ENCODE assay signal across 30 cellular contexts in the genomic region with DNA sequence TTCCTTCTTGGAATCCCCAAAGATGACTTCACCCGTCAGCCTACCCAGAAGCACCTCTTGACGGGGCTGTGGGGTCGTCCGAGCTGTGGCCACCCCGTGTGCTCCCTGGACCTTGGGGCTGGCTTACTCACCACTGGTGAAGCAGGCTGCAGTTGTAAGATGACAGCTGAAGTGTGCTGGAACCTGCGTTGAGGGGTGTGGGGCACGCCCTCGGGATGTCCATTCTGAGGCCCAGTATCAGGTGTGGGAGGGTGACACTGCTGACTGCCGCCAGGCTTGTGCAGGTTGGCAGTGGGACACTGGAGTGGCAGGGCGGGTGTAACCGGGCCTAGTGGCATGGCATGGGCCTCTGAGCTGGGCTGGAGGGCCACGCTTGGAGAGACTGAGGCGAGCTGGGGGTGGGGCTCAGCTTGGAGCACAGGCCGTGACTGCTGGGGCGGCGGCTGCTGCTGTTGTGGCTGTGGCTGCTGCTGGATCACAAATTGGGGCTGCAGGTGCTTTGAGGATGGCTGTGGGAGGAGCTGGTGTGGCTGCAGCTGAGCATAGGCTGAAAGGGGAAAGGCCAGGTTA. TPM values are rescaled to one million over a fixed set of nuclear protein-coding genes. Genes with fewer than 3 reads are reported as not detected.
"Had no signal": no experiment of that assay in that cellular context is flagged by ENCODE, and none has a peak within 500 bp of the region (broad histone marks: within the 10 kb centered on the region; RNA-seq: fewer than 3 reads in every experiment).

No MANE protein-coding gene starts in this region.

- H3K36me3 ChIP-seq: colonic mucosa, transverse colon, uterus had no signal

- H3K9me3 Mint-ChIP-seq: naive thymus-derived CD8-positive, alpha-beta T cell; neural crest cell; stimulated activated memory B cell treated with anti-CD40 and anti-IgM and Interleukin-4, amounts not matched to agents 10 μg/mL and 1 μg/mL and 100 μg/mL, for 72 hours; stimulated activated naive CD8-positive, alpha-beta T cell treated with anti-CD3 and anti-CD28 coated beads, Interleukin-15, amount 100 ng/mL, for 72 hours had no signal

- H3K4me1 ChIP-seq: uterus had no signal

- DNase-seq: colonic mucosa; dermis blood vessel endothelial cell; foreskin melanocyte; heart right ventricle; hypothalamus; kidney glomerular epithelial cell; mucosa of descending colon; naive thymus-derived CD8-positive, alpha-beta T cell; occipital lobe; psoas muscle; retina; spleen; stimulated activated CD4-positive, alpha-beta T cell treated with anti-CD3 and anti-CD28 coated beads, Interleukin-15, amount 100 ng/mL, for 24 hours; stimulated activated CD4-positive, alpha-beta T cell treated with anti-CD3 and anti-CD28 coated beads, Interleukin-1b, Interleukin-23, amount 100 ng/mL, for 48 hours; stimulated activated CD4-positive, alpha-beta T cell treated with anti-CD3 and anti-CD28 coated beads, Interleukin-4, amount 100 ng/mL, for 24 hours; stimulated activated naive CD8-positive, alpha-beta T cell treated with anti-CD3 and anti-CD28 coated beads, Interleukin-15, amount 100 ng/mL, for 72 hours; transverse colon; uterus had no signal

- H3K9me3 ChIP-seq: colonic mucosa, heart right ventricle, mucosa of descending colon, psoas muscle, spleen, thoracic aorta, transverse colon, uterus had no signal

- FAIRE-seq: endothelial cell of umbilical vein, islet of Langerhans had no signal

- H3K36me3 Mint-ChIP-seq: naive thymus-derived CD8-positive, alpha-beta T cell; stimulated activated memory B cell treated with anti-CD40 and anti-IgM and Interleukin-4, amounts not matched to agents 10 μg/mL and 1 μg/mL and 100 μg/mL, for 72 hours had no signal

- H3K4me3 ChIP-seq: colonic mucosa, heart right ventricle, mucosa of descending colon, psoas muscle, spleen, thoracic aorta, transverse colon, uterus had no signal

- H3K4me3 Mint-ChIP-seq: naive thymus-derived CD8-positive, alpha-beta T cell; stimulated activated memory B cell treated with anti-CD40 and anti-IgM and Interleukin-4, amounts not matched to agents 10 μg/mL and 1 μg/mL and 100 μg/mL, for 72 hours; stimulated activated naive CD8-positive, alpha-beta T cell treated with anti-CD3 and anti-CD28 coated beads, Interleukin-15, amount 100 ng/mL, for 72 hours had no signal

- H3K27ac ChIP-seq: colonic mucosa, psoas muscle, spleen, thoracic aorta, transverse colon, uterus had no signal

- H3K27me3 Mint-ChIP-seq: stimulated activated memory B cell treated with anti-CD40 and anti-IgM and Interleukin-4, amounts not matched to agents 10 μg/mL and 1 μg/mL and 100 μg/mL, for 72 hours; stimulated activated naive CD8-positive, alpha-beta T cell treated with anti-CD3 and anti-CD28 coated beads, Interleukin-15, amount 100 ng/mL, for 72 hours had no signal

- H3K27ac Mint-ChIP-seq: naive thymus-derived CD8-positive, alpha-beta T cell; stimulated activated memory B cell treated with anti-CD40 and anti-IgM and Interleukin-4, amounts not matched to agents 10 μg/mL and 1 μg/mL and 100 μg/mL, for 72 hours; stimulated activated naive CD8-positive, alpha-beta T cell treated with anti-CD3 and anti-CD28 coated beads, Interleukin-15, amount 100 ng/mL, for 72 hours had no signal

- H3K27me3 ChIP-seq: colonic mucosa, heart right ventricle, spleen, transverse colon, uterus had no signal

- ATAC-seq: heart right ventricle; mucosa of descending colon; naive thymus-derived CD8-positive, alpha-beta T cell; psoas muscle; sciatic nerve; stimulated activated memory B cell treated with anti-CD40 and anti-IgM and Interleukin-4, amounts not matched to agents 10 μg/mL and 1 μg/mL and 100 μg/mL, for 72 hours; stimulated activated naive CD8-positive, alpha-beta T cell treated with anti-CD3 and anti-CD28 coated beads, Interleukin-15, amount 100 ng/mL, for 72 hours had no signal

RNA-seq across cellular contexts. Expression of a gene that starts 33.9 kb away (rescaled TPM):
- total RNA-seq: cerebellum; colonic mucosa; dermis blood vessel endothelial cell; endothelial cell of umbilical vein; liver; lung microvascular endothelial cell; mesenteric fat pad; mucosa of descending colon; naive thymus-derived CD8-positive, alpha-beta T cell; neural crest cell; occipital lobe; psoas muscle; sciatic nerve; skeletal muscle tissue; subcutaneous adipose tissue; transverse colon had no signal
- polyA plus RNA-seq: endothelial cell of umbilical vein; heart right ventricle; liver; naive thymus-derived CD8-positive, alpha-beta T cell; psoas muscle had no signal
